ENCODE assay signal across 1 cellular context in the genomic region with DNA sequence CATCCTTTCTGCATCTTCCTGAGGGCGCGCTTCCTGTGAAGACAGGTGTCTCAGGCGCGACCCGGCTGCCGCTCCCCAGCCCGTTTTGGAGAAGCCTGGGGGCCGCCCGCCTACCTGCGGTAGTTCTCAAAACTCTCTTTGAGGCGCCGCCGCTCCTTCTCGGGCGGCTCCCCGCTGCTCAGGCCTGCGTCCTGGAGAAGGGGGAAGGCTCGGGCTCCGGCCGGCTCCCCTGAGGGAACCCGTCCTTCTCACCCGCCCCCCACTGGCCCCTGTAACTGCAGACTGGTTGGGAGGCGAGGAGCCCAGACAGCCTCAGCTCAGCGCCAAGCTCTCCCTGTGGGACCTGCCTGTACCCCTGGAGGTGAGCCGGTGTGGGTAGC.
TF ChIP-seq lines count a peak whose summit lies in the region.

No MANE protein-coding gene starts in this region.

TF ChIP-seq in GM12878, 131 proteins besides CTCF, POLR2A, EP300 and RAD21:
- TF ChIP-seq CREB1 (IDR thresholded peaks at IDR 0.05; ENCODE audit: low read depth) (no peak), ZNF217 (IDR thresholded peaks at IDR 0.05) (no peak), KDM1A (IDR thresholded peaks at IDR 0.05; ENCODE audit: borderline replicate concordance) (no peak), KAT2A (conservative IDR thresholded peaks at IDR 0.05; ENCODE audit: control insufficient read depth, low read depth, low read length) (no peak)
